ENCODE assay signal across 16 cellular contexts in the genomic region with DNA sequence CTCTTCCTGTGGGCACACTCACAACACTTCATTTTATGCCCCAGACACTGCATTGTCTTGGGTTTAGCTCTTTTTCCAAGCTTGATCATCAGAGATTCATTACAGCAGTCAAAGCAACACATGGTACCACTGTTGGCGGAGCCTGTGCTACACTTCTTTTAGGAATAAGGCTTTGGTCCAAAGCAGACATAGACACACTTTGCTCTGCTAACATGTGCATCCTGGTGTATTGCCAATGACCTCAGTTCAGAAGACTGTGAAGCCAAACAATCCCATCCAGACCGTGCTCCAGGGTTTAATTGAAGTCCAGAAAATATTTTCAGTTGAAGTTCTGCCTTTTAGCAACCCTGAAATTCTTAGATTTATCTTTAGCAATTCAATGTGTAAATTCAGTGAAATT.
"Had no signal": no experiment of that assay in that cellular context is flagged by ENCODE, and none has a peak within 500 bp of the region (broad histone marks: within the 10 kb centered on the region; RNA-seq: fewer than 3 reads in every experiment).

No MANE protein-coding gene starts in this region.

- H3K36me3 Mint-ChIP-seq: naive B cell, type B pancreatic cell had no signal

- ATAC-seq: activated CD4-positive, alpha-beta T cell treated with anti-CD3 and anti-CD28 coated beads for 36 hours; activated CD8-positive, alpha-beta T cell treated with anti-CD3 and anti-CD28 coated beads for 36 hours; activated naive CD8-positive, alpha-beta T cell treated with anti-CD3 and anti-CD28 coated beads, Interleukin-2, amount 50 U/mL, for 24 hours; effector memory CD8-positive, alpha-beta T cell; foreskin keratinocyte had no signal

- H3K9me3 ChIP-seq: ascending aorta, spleen had no signal

- H3K4me3 Mint-ChIP-seq: activated CD4-positive, alpha-beta T cell treated with anti-CD3 and anti-CD28 coated beads for 36 hours; activated CD8-positive, alpha-beta T cell treated with anti-CD3 and anti-CD28 coated beads for 36 hours; activated naive CD8-positive, alpha-beta T cell treated with anti-CD3 and anti-CD28 coated beads, Interleukin-2, amount 50 U/mL, for 24 hours; central memory CD8-positive, alpha-beta T cell; effector memory CD8-positive, alpha-beta T cell; mesothelial cell of epicardium; naive B cell; type B pancreatic cell had no signal

- H3K27ac ChIP-seq: ascending aorta, epithelial cell of prostate, foreskin keratinocyte, spleen had no signal

- DNase-seq: activated CD4-positive, alpha-beta T cell treated with anti-CD3 and anti-CD28 coated beads for 36 hours; activated CD8-positive, alpha-beta memory T cell treated with anti-CD3 and anti-CD28 coated beads, Interleukin-2, amount 50 U/mL, for 4 hours; activated CD8-positive, alpha-beta T cell treated with anti-CD3 and anti-CD28 coated beads for 36 hours; activated naive CD4-positive, alpha-beta T cell; activated naive CD8-positive, alpha-beta T cell treated with anti-CD3 and anti-CD28 coated beads, Interleukin-2, amount 50 U/mL, for 24 hours; effector memory CD8-positive, alpha-beta T cell; foreskin keratinocyte; naive B cell; spleen; stimulated activated naive CD4-positive, alpha-beta T cell treated with Interleukin-2 at 50 U/mL for 16 hours; T1000 had no signal

- H3K27me3 ChIP-seq: ascending aorta, foreskin keratinocyte, spleen had no signal

- H3K27me3 Mint-ChIP-seq: activated CD4-positive, alpha-beta T cell treated with anti-CD3 and anti-CD28 coated beads for 36 hours; activated CD8-positive, alpha-beta T cell treated with anti-CD3 and anti-CD28 coated beads for 36 hours; activated naive CD8-positive, alpha-beta T cell treated with anti-CD3 and anti-CD28 coated beads, Interleukin-2, amount 50 U/mL, for 24 hours; central memory CD8-positive, alpha-beta T cell; effector memory CD8-positive, alpha-beta T cell had no signal

- H3K9me3 Mint-ChIP-seq: activated CD8-positive, alpha-beta T cell treated with anti-CD3 and anti-CD28 coated beads for 36 hours; activated naive CD8-positive, alpha-beta T cell treated with anti-CD3 and anti-CD28 coated beads, Interleukin-2, amount 50 U/mL, for 24 hours; central memory CD8-positive, alpha-beta T cell; effector memory CD8-positive, alpha-beta T cell; mesothelial cell of epicardium; type B pancreatic cell had no signal

- H3K27ac Mint-ChIP-seq: activated CD4-positive, alpha-beta T cell treated with anti-CD3 and anti-CD28 coated beads for 36 hours; activated CD8-positive, alpha-beta T cell treated with anti-CD3 and anti-CD28 coated beads for 36 hours; activated naive CD8-positive, alpha-beta T cell treated with anti-CD3 and anti-CD28 coated beads, Interleukin-2, amount 50 U/mL, for 24 hours; effector memory CD8-positive, alpha-beta T cell; mesothelial cell of epicardium; type B pancreatic cell had no signal

- H3K4me3 ChIP-seq: ascending aorta, spleen had no signal

- H3K4me1 Mint-ChIP-seq: activated CD4-positive, alpha-beta T cell treated with anti-CD3 and anti-CD28 coated beads for 36 hours; activated naive CD8-positive, alpha-beta T cell treated with anti-CD3 and anti-CD28 coated beads, Interleukin-2, amount 50 U/mL, for 24 hours; central memory CD8-positive, alpha-beta T cell; mesothelial cell of epicardium; naive B cell had no signal

- H3K4me1 ChIP-seq: ascending aorta, foreskin keratinocyte, spleen had no signal
